In the genomic region with DNA sequence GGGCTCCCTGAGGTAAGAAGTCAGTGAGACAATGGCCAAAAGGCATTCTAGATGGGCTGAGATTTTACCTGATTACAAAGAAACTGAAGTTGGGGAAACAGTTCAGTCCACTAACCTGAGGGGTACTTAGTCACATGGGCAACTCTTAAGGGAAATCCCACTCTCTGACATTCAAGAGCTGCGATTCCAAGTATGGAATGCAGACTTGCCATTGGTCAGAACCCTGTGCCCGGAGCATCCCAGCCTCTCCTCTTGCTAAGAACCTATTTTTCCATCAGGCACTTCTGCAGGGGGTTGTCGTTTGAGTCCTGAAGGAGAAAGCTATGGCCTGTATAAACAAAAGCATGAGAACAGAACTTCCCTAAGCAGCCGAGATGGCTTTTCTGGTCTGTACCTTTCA, we compare ENCODE assay signal across 21 cellular contexts.
DNase-seq lines count a peak whose midpoint lies in the region; ATAC-seq and TF ChIP-seq lines count a peak whose summit lies in the region.
"Had no signal": no experiment of that assay in that cellular context is flagged by ENCODE, and none has a peak within 500 bp of the region (broad histone marks: within the 10 kb centered on the region; RNA-seq: fewer than 3 reads in every experiment).

No MANE protein-coding gene starts in this region.

- H3K9me3 ChIP-seq in RWPE2 (ENCODE audit: severe bottlenecking) = no peaks in the 10 kb centered on the region
- H3K9me3 ChIP-seq: BE2C had no signal

- no peak overlapping the region for H3K4me3 Mint-ChIP-seq in activated T-cell treated with anti-CD3 and anti-CD28 coated beads, Interleukin-2, amount 50 U/mL, for 72 hours
- no peak overlapping the region for H3K4me3 Mint-ChIP-seq in activated naive CD8-positive, alpha-beta T cell treated with anti-CD3 and anti-CD28 coated beads for 36 hours
- no peak overlapping the region for H3K4me3 Mint-ChIP-seq in activated naive CD8-positive, alpha-beta T cell treated with anti-CD3 and anti-CD28 coated beads, Interleukin-2, amount 50 U/mL, for 24 hours
- H3K4me3 Mint-ChIP-seq: CD4-positive, CD25-positive, alpha-beta regulatory T cell; CD8-positive, alpha-beta memory T cell had no signal

- H3K36me3 ChIP-seq in H7 (replicated peaks; ENCODE audit: control insufficient read depth, insufficient read depth, low read length) = no peaks in the 10 kb centered on the region
- no peaks in the 10 kb centered on the region for H3K36me3 ChIP-seq in RWPE2 (ENCODE audit: low read depth)
- H3K36me3 ChIP-seq: BE2C had no signal

- no peaks in the 10 kb centered on the region for H3K9me3 Mint-ChIP-seq in activated T-cell treated with anti-CD3 and anti-CD28 coated beads, Interleukin-2, amount 50 U/mL, for 72 hours
- H3K9me3 Mint-ChIP-seq in activated naive CD8-positive, alpha-beta T cell treated with anti-CD3 and anti-CD28 coated beads for 36 hours = no peaks in the 10 kb centered on the region
- no peaks in the 10 kb centered on the region for H3K9me3 Mint-ChIP-seq in activated naive CD8-positive, alpha-beta T cell treated with anti-CD3 and anti-CD28 coated beads, Interleukin-2, amount 50 U/mL, for 24 hours
- H3K9me3 Mint-ChIP-seq: CD8-positive, alpha-beta memory T cell had no signal

- H3K27me3 Mint-ChIP-seq in activated T-cell treated with anti-CD3 and anti-CD28 coated beads, Interleukin-2, amount 50 U/mL, for 72 hours (ENCODE audit: low read depth) = no peaks in the 10 kb centered on the region
- H3K27me3 Mint-ChIP-seq in activated naive CD8-positive, alpha-beta T cell treated with anti-CD3 and anti-CD28 coated beads for 36 hours = no peaks in the 10 kb centered on the region
- H3K27me3 Mint-ChIP-seq in activated naive CD8-positive, alpha-beta T cell treated with anti-CD3 and anti-CD28 coated beads, Interleukin-2, amount 50 U/mL, for 24 hours = peaks cover 2% of the 10 kb centered on the region
- H3K27me3 Mint-ChIP-seq: CD8-positive, alpha-beta memory T cell had no signal

- peaks cover 0 to 2% of the 10 kb centered on the region in 2 donors for H3K36me3 Mint-ChIP-seq in activated T-cell treated with anti-CD3 and anti-CD28 coated beads, Interleukin-2, amount 50 U/mL, for 72 hours (ENCODE audit: insufficient read depth in 2 of 2)
- H3K36me3 Mint-ChIP-seq in activated naive CD8-positive, alpha-beta T cell treated with anti-CD3 and anti-CD28 coated beads for 36 hours = no peaks in the 10 kb centered on the region
- H3K36me3 Mint-ChIP-seq in activated naive CD8-positive, alpha-beta T cell treated with anti-CD3 and anti-CD28 coated beads, Interleukin-2, amount 50 U/mL, for 24 hours (ENCODE audit: low read depth) = no peaks in the 10 kb centered on the region
- H3K36me3 Mint-ChIP-seq: CD4-positive, CD25-positive, alpha-beta regulatory T cell; CD8-positive, alpha-beta memory T cell had no signal

- H3K27ac ChIP-seq in RWPE2 (ENCODE audit: poor library complexity, severe bottlenecking) = peak overlapping the region; percentile 52
- H3K27ac ChIP-seq: HL-60 had no signal

- H3K27me3 ChIP-seq in H7 (ENCODE audit: control insufficient read depth, insufficient read depth, low read length) = no peaks in the 10 kb centered on the region
- H3K27me3 ChIP-seq in RWPE2 (ENCODE audit: insufficient read depth, poor library complexity, severe bottlenecking) = no peaks in the 10 kb centered on the region
- H3K27me3 ChIP-seq: BE2C had no signal

- TF ChIP-seq CTCF in RWPE2 (IDR thresholded peaks at IDR 0.05; ENCODE audit: poor library complexity, severe bottlenecking) = no peak

- intact Hi-C loops in posterior cingulate gyrus (cut with DNase I) = no loop called here

- H3K4me1 Mint-ChIP-seq in activated T-cell treated with anti-CD3 and anti-CD28 coated beads, Interleukin-2, amount 50 U/mL, for 72 hours (ENCODE audit: low read depth) = no peaks in the 10 kb centered on the region
- H3K4me1 Mint-ChIP-seq in activated naive CD8-positive, alpha-beta T cell treated with anti-CD3 and anti-CD28 coated beads for 36 hours = no peaks in the 10 kb centered on the region
- no peaks in the 10 kb centered on the region for H3K4me1 Mint-ChIP-seq in activated naive CD8-positive, alpha-beta T cell treated with anti-CD3 and anti-CD28 coated beads, Interleukin-2, amount 50 U/mL, for 24 hours
- H3K4me1 Mint-ChIP-seq: CD4-positive, CD25-positive, alpha-beta regulatory T cell; CD8-positive, alpha-beta memory T cell had no signal

- no peak overlapping the region for H3K27ac Mint-ChIP-seq in activated T-cell treated with anti-CD3 and anti-CD28 coated beads, Interleukin-2, amount 50 U/mL, for 72 hours
- H3K27ac Mint-ChIP-seq in activated naive CD8-positive, alpha-beta T cell treated with anti-CD3 and anti-CD28 coated beads for 36 hours = no peak overlapping the region
- H3K27ac Mint-ChIP-seq in activated naive CD8-positive, alpha-beta T cell treated with anti-CD3 and anti-CD28 coated beads, Interleukin-2, amount 50 U/mL, for 24 hours = no peak overlapping the region
- H3K27ac Mint-ChIP-seq: CD4-positive, CD25-positive, alpha-beta regulatory T cell; CD8-positive, alpha-beta memory T cell had no signal

- ATAC-seq in RWPE2 (ENCODE audit: low read depth) = no peak
- no peak for ATAC-seq in activated T-cell treated with anti-CD3 and anti-CD28 coated beads, Interleukin-2, amount 50 U/mL, for 72 hours (replicated peaks in 1 of 2)
- no peak for ATAC-seq in activated naive CD8-positive, alpha-beta T cell treated with anti-CD3 and anti-CD28 coated beads, Interleukin-2, amount 50 U/mL, for 24 hours
- ATAC-seq: K562 had no signal

- DNase-seq in H7 (peak; percentile 14), RWPE2 (ENCODE audit: low spot score) (no peak), iPS-NIHi11 (ENCODE audit: low spot score) (peak; percentile 18), posterior cingulate gyrus (no peak)
- no peak for DNase-seq in activated T-cell treated with anti-CD3 and anti-CD28 coated beads, Interleukin-2, amount 50 U/mL, for 72 hours
- DNase-seq in activated naive CD8-positive, alpha-beta T cell treated with anti-CD3 and anti-CD28 coated beads for 36 hours = no peak
- no peak for DNase-seq in activated naive CD8-positive, alpha-beta T cell treated with anti-CD3 and anti-CD28 coated beads, Interleukin-2, amount 50 U/mL, for 24 hours
- DNase-seq: ACHN; BE2C; C1 segment of cervical spinal cord; CD4-positive, CD25-positive, alpha-beta regulatory T cell; CD8-positive, alpha-beta memory T cell; COR-L47; DMS 273 treated with DMSO at 0.1 percent for 48 hours; DMS53; DND-41; EL; HCEC 1CT; IMR-90 had no signal

- H3K4me3 ChIP-seq in H7 (ENCODE audit: insufficient read depth, low read depth, low read length) = no peak overlapping the region
- no peak overlapping the region for H3K4me3 ChIP-seq in RWPE2 (ENCODE audit: severe bottlenecking)
- H3K4me3 ChIP-seq: K562 had no signal

- H3K4me1 ChIP-seq in RWPE2 (ENCODE audit: insufficient read depth, poor library complexity, severe bottlenecking) = peaks cover 24% of the 10 kb centered on the region
- H3K4me1 ChIP-seq: BE2C had no signal

Comparison
In these comparisons a context has a peak if more than half of its experiments do, and no peak if none do; other contexts are left out.
1. DNase-seq: peak in H7 (single experiment) and iPS-NIHi11 (single experiment); none in RWPE2 (single experiment), activated T-cell treated with anti-CD3 and anti-CD28 coated beads, Interleukin-2, amount 50 U/mL, for 72 hours (0 of 2), posterior cingulate gyrus (0 of 10), activated naive CD8-positive, alpha-beta T cell treated with anti-CD3 and anti-CD28 coated beads for 36 hours (single experiment) and activated naive CD8-positive, alpha-beta T cell treated with anti-CD3 and anti-CD28 coated beads, Interleukin-2, amount 50 U/mL, for 24 hours (single experiment).